Comparison of ENCODE assay signal across 16 cellular contexts in the genomic region with DNA sequence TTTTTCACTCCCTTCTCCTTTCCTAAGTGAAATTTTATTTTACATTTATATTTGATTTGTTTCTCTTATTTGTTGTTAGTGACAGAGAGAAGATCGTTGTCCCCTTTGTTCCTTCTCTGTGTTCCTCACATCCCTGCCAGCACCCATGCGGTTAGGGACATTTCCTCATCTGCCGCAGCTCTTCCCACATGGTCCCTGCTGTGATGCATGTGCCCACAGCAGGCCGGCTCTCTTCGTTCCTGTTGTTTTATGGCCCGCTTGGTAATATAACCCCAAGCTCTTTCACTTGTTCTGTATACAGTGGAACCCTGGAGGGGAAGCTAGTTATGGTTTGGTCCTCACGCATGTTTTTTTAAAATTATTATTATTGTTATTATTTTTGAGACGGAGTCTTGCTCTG.
"Had no signal": no experiment of that assay in that cellular context is flagged by ENCODE, and none has a peak within 500 bp of the region (broad histone marks: within the 10 kb centered on the region; RNA-seq: fewer than 3 reads in every experiment).

No MANE protein-coding gene starts in this region.

- H3K27me3 Mint-ChIP-seq: activated B cell treated with CpG ODN at 0.5 μM for 24 hours; activated naive CD4-positive, alpha-beta T cell treated with anti-CD3 and anti-CD28 coated beads, Interleukin-2, amount 10 ng/mL, durations not matched to agents 7 days and 5 days; activated T-helper 17 cell treated with anti-CD3 and anti-CD28 coated beads, Interleukin-2, amount 50 U/mL, for 72 hours; central memory CD8-positive, alpha-beta T cell; effector memory CD8-positive, alpha-beta T cell; type B pancreatic cell had no signal

- ATAC-seq: activated T-helper 17 cell treated with anti-CD3 and anti-CD28 coated beads, Interleukin-2, amount 50 U/mL, for 72 hours; effector memory CD8-positive, alpha-beta T cell; left lobe of liver had no signal

- DNase-seq: activated B cell treated with CpG ODN at 0.5 μM for 24 hours; activated CD4-positive, alpha-beta T cell treated with anti-CD3 and anti-CD28 coated beads, Interleukin-2, amount 50 U/mL, for 1 hour; activated naive CD4-positive, alpha-beta T cell treated with anti-CD3 and anti-CD28 coated beads, Interleukin-2, amount 10 ng/mL, durations not matched to agents 7 days and 5 days; activated T-cell treated with anti-CD3 and anti-CD28 coated beads for 4 hours; adrenal gland; effector memory CD8-positive, alpha-beta T cell; hypothalamus; stimulated activated CD4-positive, alpha-beta T cell treated with anti-CD3 and anti-CD28 coated beads, Interleukin-2, amount 100 ng/mL, for 48 hours; stimulated activated naive CD4-positive, alpha-beta T cell treated with Interleukin-2 at 50 U/mL for 16 hours had no signal

- H3K36me3 ChIP-seq: adrenal gland had no signal

- H3K27me3 ChIP-seq: adrenal gland, suprapubic skin had no signal

- H3K27ac ChIP-seq: adrenal gland, suprapubic skin had no signal

- H3K4me1 Mint-ChIP-seq: activated B cell treated with CpG ODN at 0.5 μM for 24 hours; activated naive CD4-positive, alpha-beta T cell treated with anti-CD3 and anti-CD28 coated beads, Interleukin-2, amount 10 ng/mL, durations not matched to agents 7 days and 5 days; nephron had no signal

- H3K4me3 ChIP-seq: adrenal gland, suprapubic skin had no signal

- H3K9me3 Mint-ChIP-seq: activated B cell treated with CpG ODN at 0.5 μM for 24 hours; activated naive CD4-positive, alpha-beta T cell treated with anti-CD3 and anti-CD28 coated beads, Interleukin-2, amount 10 ng/mL, durations not matched to agents 7 days and 5 days; activated T-helper 17 cell treated with anti-CD3 and anti-CD28 coated beads, Interleukin-2, amount 50 U/mL, for 72 hours; central memory CD8-positive, alpha-beta T cell; effector memory CD8-positive, alpha-beta T cell; T-helper 1 cell treated with Interleukin-12 subunit alpha and Interleukin-12 subunit beta and Interleukin-4 antibody, amounts not matched to agents 30 μg/mL and 1 μg/mL, for 36 hours; type B pancreatic cell had no signal

- H3K36me3 Mint-ChIP-seq: activated naive CD4-positive, alpha-beta T cell treated with anti-CD3 and anti-CD28 coated beads, Interleukin-2, amount 10 ng/mL, durations not matched to agents 7 days and 5 days; type B pancreatic cell had no signal

- H3K4me3 Mint-ChIP-seq: activated B cell treated with CpG ODN at 0.5 μM for 24 hours; activated naive CD4-positive, alpha-beta T cell treated with anti-CD3 and anti-CD28 coated beads, Interleukin-2, amount 10 ng/mL, durations not matched to agents 7 days and 5 days; activated T-helper 17 cell treated with anti-CD3 and anti-CD28 coated beads, Interleukin-2, amount 50 U/mL, for 72 hours; central memory CD8-positive, alpha-beta T cell; effector memory CD8-positive, alpha-beta T cell; nephron; T-helper 1 cell treated with Interleukin-12 subunit alpha and Interleukin-12 subunit beta and Interleukin-4 antibody, amounts not matched to agents 30 μg/mL and 1 μg/mL, for 36 hours; type B pancreatic cell had no signal

- H3K9me3 ChIP-seq: adrenal gland, suprapubic skin had no signal

- H3K27ac Mint-ChIP-seq: activated B cell treated with CpG ODN at 0.5 μM for 24 hours; activated naive CD4-positive, alpha-beta T cell treated with anti-CD3 and anti-CD28 coated beads, Interleukin-2, amount 10 ng/mL, durations not matched to agents 7 days and 5 days; activated T-helper 17 cell treated with anti-CD3 and anti-CD28 coated beads, Interleukin-2, amount 50 U/mL, for 72 hours; nephron; T-helper 1 cell treated with Interleukin-12 subunit alpha and Interleukin-12 subunit beta and Interleukin-4 antibody, amounts not matched to agents 30 μg/mL and 1 μg/mL, for 36 hours; type B pancreatic cell had no signal
